Comparison of ENCODE assay signal across 8 cellular contexts in genomic region chr4:169010125-169011023, GRCh38. TPM values are rescaled to one million over a fixed set of nuclear protein-coding genes. Genes with fewer than 3 reads are reported as not detected.
DNase-seq lines count a peak whose midpoint lies in the region; ATAC-seq and TF ChIP-seq lines count a peak whose summit lies in the region.

CBR4 (minus strand) TSS chr4:169010255; CDS start chr4:169010089, 166 bp downstream.

- peaks cover 29% of the 10 kb centered on the region for H3K4me1 Mint-ChIP-seq in activated T-cell treated with anti-CD3 and anti-CD28 coated beads, Interleukin-2, amount 50 U/mL, for 4 hours (ENCODE audit: low read depth)

- in situ Hi-C loops in KBM-7 (cut with MboI; ENCODE audit: low pct_unique_long_range_greater_than_20kb, low sequenced_read_pairs) = loop anchor here (25.0 kb wide), 1 partner anchor 477 kb away; no protein-coding TSS in a partner anchor

- no peaks in the 10 kb centered on the region for H3K36me3 ChIP-seq in esophagus (ENCODE audit: control insufficient read depth in 2 of 2, insufficient read depth in 2 of 2, low read length in 1 of 2)
- H3K36me3 ChIP-seq in muscle layer of colon (ENCODE audit: insufficient read depth, low read length) = no peaks in the 10 kb centered on the region

- DNase-seq in DMS53 (lab: John Stamatoyannopoulos, UW) (peak; percentile 98), KBM-7 (peak; percentile 100)
- peak; percentile 92 for DNase-seq in activated T-cell treated with anti-CD3 and anti-CD28 coated beads, Interleukin-2, amount 50 U/mL, for 4 hours
- peak; percentile 94 to 96 for DNase-seq in stimulated activated CD8-positive, alpha-beta memory T cell treated with anti-CD3 and anti-CD28 coated beads, Interleukin-7, amount 100 ng/mL, for 4 hours (ENCODE audit: low read depth in 2 of 2)

- H3K4me3 ChIP-seq in esophagus (ENCODE audit: low read depth in 1 of 2, low read length in 2 of 2) = peak within 1 kb of the TSS; percentile 73 to 88
- peak within 1 kb of the TSS; percentile 74 to 78 for H3K4me3 ChIP-seq in muscle layer of colon (ENCODE audit: low read depth in 1 of 2, low read length in 2 of 2)

- no peaks in the 10 kb centered on the region for H3K9me3 ChIP-seq in esophagus (ENCODE audit: control insufficient read depth in 2 of 2, insufficient read depth in 1 of 2, low read depth in 1 of 2, low read length in 1 of 2)
- H3K9me3 ChIP-seq in muscle layer of colon (ENCODE audit: low read length) = no peaks in the 10 kb centered on the region

- peak within 1 kb of the TSS; percentile 93 to 95 for H3K27ac ChIP-seq in esophagus (ENCODE audit: low read depth in 2 of 2, low read length in 1 of 2)
- H3K27ac ChIP-seq in muscle layer of colon (ENCODE audit: low read depth, low read length) = peak within 1 kb of the TSS; percentile 90

- no peaks in the 10 kb centered on the region for H3K4me1 ChIP-seq in esophagus (ENCODE audit: control insufficient read depth in 2 of 2, insufficient read depth in 2 of 2, low read length in 1 of 2)
- peaks cover 28% of the 10 kb centered on the region for H3K4me1 ChIP-seq in muscle layer of colon (ENCODE audit: insufficient read depth, low read length)

- H3K36me3 Mint-ChIP-seq in activated T-cell treated with anti-CD3 and anti-CD28 coated beads, Interleukin-2, amount 50 U/mL, for 4 hours (ENCODE audit: insufficient read depth) = peaks cover 7% of the 10 kb centered on the region

- 1% methylated on average over 54 of the region's 54 CpGs for WGBS in esophagus, 2 donors

- H3K9me3 Mint-ChIP-seq in activated T-cell treated with anti-CD3 and anti-CD28 coated beads, Interleukin-2, amount 50 U/mL, for 4 hours = no peaks in the 10 kb centered on the region

- peak within 1 kb of the TSS; percentile 81 for H3K9ac ChIP-seq in muscle layer of colon (ENCODE audit: low read length)

- H3K4me3 Mint-ChIP-seq in activated T-cell treated with anti-CD3 and anti-CD28 coated beads, Interleukin-2, amount 50 U/mL, for 4 hours = peak within 1 kb of the TSS; percentile 95

- no peaks in the 10 kb centered on the region for H3K27me3 Mint-ChIP-seq in activated T-cell treated with anti-CD3 and anti-CD28 coated beads, Interleukin-2, amount 50 U/mL, for 4 hours (ENCODE audit: low read depth)

- H3K27me3 ChIP-seq in esophagus (ENCODE audit: control insufficient read depth in 1 of 2, insufficient read depth in 2 of 2, low read length in 2 of 2) (no peaks in the 10 kb centered on the region), muscle layer of colon (ENCODE audit: control insufficient read depth in 1 of 2, insufficient read depth in 2 of 2, low read length in 2 of 2) (no peaks in the 10 kb centered on the region)

- ATAC-seq in GM21619 (IDR thresholded peaks at IDR 0.05; ENCODE audit: unreplicated experiment) = peak; percentile 97
- peak; percentile 99 for ATAC-seq in activated T-cell treated with anti-CD3 and anti-CD28 coated beads, Interleukin-2, amount 50 U/mL, for 4 hours

TF ChIP-seq in PFSK-1, 5 proteins besides CTCF, POLR2A, EP300 and RAD21:
- TF ChIP-seq POLR2AphosphoS5 (IDR thresholded peaks at IDR 0.05; ENCODE audit: low read depth, low read length) (peak; percentile 91), FOXP2 (optimal IDR thresholded peaks at IDR 0.05; ENCODE audit: borderline replicate concordance, extremely low read depth, extremely low read length, insufficient read depth) (peak; percentile 33), SIN3A (IDR thresholded peaks at IDR 0.05; ENCODE audit: borderline replicate concordance, insufficient read depth, low read length) (no peak), TAF1 (IDR thresholded peaks at IDR 0.05; ENCODE audit: borderline replicate concordance, insufficient read depth, low read length) (peak; percentile 81; the same call in 1 of the 2 replicates)
- TF ChIP-seq, protein P1, sequence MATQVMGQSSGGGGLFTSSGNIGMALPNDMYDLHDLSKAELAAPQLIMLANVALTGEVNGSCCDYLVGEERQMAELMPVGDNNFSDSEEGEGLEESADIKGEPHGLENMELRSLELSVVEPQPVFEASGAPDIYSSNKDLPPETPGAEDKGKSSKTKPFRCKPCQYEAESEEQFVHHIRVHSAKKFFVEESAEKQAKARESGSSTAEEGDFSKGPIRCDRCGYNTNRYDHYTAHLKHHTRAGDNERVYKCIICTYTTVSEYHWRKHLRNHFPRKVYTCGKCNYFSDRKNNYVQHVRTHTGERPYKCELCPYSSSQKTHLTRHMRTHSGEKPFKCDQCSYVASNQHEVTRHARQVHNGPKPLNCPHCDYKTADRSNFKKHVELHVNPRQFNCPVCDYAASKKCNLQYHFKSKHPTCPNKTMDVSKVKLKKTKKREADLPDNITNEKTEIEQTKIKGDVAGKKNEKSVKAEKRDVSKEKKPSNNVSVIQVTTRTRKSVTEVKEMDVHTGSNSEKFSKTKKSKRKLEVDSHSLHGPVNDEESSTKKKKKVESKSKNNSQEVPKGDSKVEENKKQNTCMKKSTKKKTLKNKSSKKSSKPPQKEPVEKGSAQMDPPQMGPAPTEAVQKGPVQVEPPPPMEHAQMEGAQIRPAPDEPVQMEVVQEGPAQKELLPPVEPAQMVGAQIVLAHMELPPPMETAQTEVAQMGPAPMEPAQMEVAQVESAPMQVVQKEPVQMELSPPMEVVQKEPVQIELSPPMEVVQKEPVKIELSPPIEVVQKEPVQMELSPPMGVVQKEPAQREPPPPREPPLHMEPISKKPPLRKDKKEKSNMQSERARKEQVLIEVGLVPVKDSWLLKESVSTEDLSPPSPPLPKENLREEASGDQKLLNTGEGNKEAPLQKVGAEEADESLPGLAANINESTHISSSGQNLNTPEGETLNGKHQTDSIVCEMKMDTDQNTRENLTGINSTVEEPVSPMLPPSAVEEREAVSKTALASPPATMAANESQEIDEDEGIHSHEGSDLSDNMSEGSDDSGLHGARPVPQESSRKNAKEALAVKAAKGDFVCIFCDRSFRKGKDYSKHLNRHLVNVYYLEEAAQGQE (IDR thresholded peaks at IDR 0.05; ENCODE audit: insufficient read depth in 1 of 2, low read depth in 2 of 2, low read length in 2 of 2) = no peak

RNA-seq across cellular contexts. Expression of gene CBR4, which starts in this region (rescaled TPM):
- 3.3 TPM for polyA plus RNA-seq in PFSK-1 (2012; ENCODE audit: insufficient read length, low read depth)
- total RNA-seq in activated T-cell treated with anti-CD3 and anti-CD28 coated beads, Interleukin-2, amount 50 U/mL, for 4 hours = 10 to 100 TPM; 12.5 to 16.0 (median 14.3) TPM
- polyA plus RNA-seq in esophagus = 1 to 10 TPM; 6.1 to 7.7 TPM

Comparison
In these comparisons a context has a peak if more than half of its experiments do, and no peak if none do; other contexts are left out.
1. Peak in every context shown above with its lines: DNase-seq, ATAC-seq, H3K4me3 ChIP-seq and H3K27ac ChIP-seq.